ENCODE assay signal across 1 cellular context in genomic region chr11:76677010-76677771, GRCh38.
TF ChIP-seq lines count a peak whose summit lies in the region.

No MANE protein-coding gene starts in this region.

TF ChIP-seq in IMR-90, 13 proteins besides CTCF, POLR2A, EP300 and RAD21:
- TF ChIP-seq RCOR1 (IDR thresholded peaks at IDR 0.05; ENCODE audit: insufficient replicate concordance, low read length) (no peak), USF2 (IDR thresholded peaks at IDR 0.05; ENCODE audit: low read depth, low read length) (no peak)
